Comparison of ENCODE assay signal across 8 cellular contexts in genomic region chr7:120805636-120806388, GRCh38. TPM values are rescaled to one million over a fixed set of nuclear protein-coding genes. Genes with fewer than 3 reads are reported as not detected.
DNase-seq lines count a peak whose midpoint lies in the region; ATAC-seq and TF ChIP-seq lines count a peak whose summit lies in the region.

No MANE protein-coding gene starts in this region.

- POLR2A ChIA-PET in Panc1 (lab: Charles Lee): no interaction called here

- H3K4me2 ChIP-seq in skeletal muscle satellite cell (ENCODE audit: low read length): no peak overlapping the region

- BruUV-seq in Panc1 (replicated peaks; lab: Mats Ljungman, UMichigan): no TSS peak

- H3K27me3 ChIP-seq in Panc1 (ENCODE audit: control insufficient read depth, insufficient read depth, low read length) (no peaks in the 10 kb centered on the region), skeletal muscle satellite cell (ENCODE audit: control insufficient read depth, insufficient read depth, low read length) (no peaks in the 10 kb centered on the region)

- H3K36me3 ChIP-seq in Panc1 (ENCODE audit: control insufficient read depth, insufficient read depth, low read length) (no peaks in the 10 kb centered on the region), skeletal muscle satellite cell (ENCODE audit: insufficient read depth, low read length) (no peaks in the 10 kb centered on the region)

- H3K4me3 ChIP-seq in Jurkat, Clone E6-1 (ENCODE audit: low read length): no peak overlapping the region
- no peak overlapping the region for H3K4me3 ChIP-seq in Panc1 (ENCODE audit: low read depth in 2 of 2, low read length in 2 of 2)
- H3K4me3 ChIP-seq in skeletal muscle satellite cell (ENCODE audit: low read length): no peak overlapping the region

- peak; percentile 84 for TF ChIP-seq CTCF in Panc1 (IDR thresholded peaks at IDR 0.05)

- intact Hi-C loops in Panc1 (cut with micrococcal nuclease; ENCODE audit: unreplicated experiment) (loop anchor here (1.0 to 5.0 kb wide), 3 partner anchors 135 to 301 kb away; no protein-coding TSS in a partner anchor), left ventricle myocardium superior (cut with micrococcal nuclease) (loop anchor here (5.0 to 10.0 kb wide), 2 partner anchors 49 to 136 kb away; partner anchors contain the start of gene TSPAN12)

- no peaks in the 10 kb centered on the region for H3K36me3 Mint-ChIP-seq in activated naive CD4-positive, alpha-beta T cell treated with anti-CD3 and anti-CD28 coated beads, Interleukin-2, amount 50 U/mL, for 72 hours

- H3K4me1 ChIP-seq in Panc1 (ENCODE audit: control insufficient read depth, insufficient read depth, low read length) (no peaks in the 10 kb centered on the region), skeletal muscle satellite cell (ENCODE audit: control insufficient read depth, insufficient read depth, low read length) (peaks cover 7% of the 10 kb centered on the region)

- ATAC-seq in GM21528 (IDR thresholded peaks at IDR 0.05; ENCODE audit: low FRiP score, unreplicated experiment) (peak; percentile 85), Panc1 (no peak; the same call in 1 of the 2 replicates), left ventricle myocardium superior (peak; percentile 66)
- peak; percentile 40 to 43 for ATAC-seq in activated naive CD4-positive, alpha-beta T cell treated with anti-CD3 and anti-CD28 coated beads, Interleukin-2, amount 50 U/mL, for 72 hours

- H3K27ac Mint-ChIP-seq in activated naive CD4-positive, alpha-beta T cell treated with anti-CD3 and anti-CD28 coated beads, Interleukin-2, amount 50 U/mL, for 72 hours: no peak overlapping the region

- peak overlapping the region; percentile 4 for H3K9ac ChIP-seq in skeletal muscle satellite cell (ENCODE audit: low read depth, low read length)

- no peaks in the 10 kb centered on the region for H3K9me3 Mint-ChIP-seq in activated naive CD4-positive, alpha-beta T cell treated with anti-CD3 and anti-CD28 coated beads, Interleukin-2, amount 50 U/mL, for 72 hours

- CTCF ChIA-PET in Panc1 (lab: Charles Lee): no interaction called here

- DNase-seq in ELR (ENCODE audit: low read depth) (peak; percentile 63), Panc1 (ENCODE audit: low read depth, low spot score) (peak; percentile 17), left ventricle myocardium superior (no peak), cortex of kidney (lab: John Stamatoyannopoulos, UW) (no peak)
- peak; percentile 51 for DNase-seq in Jurkat, Clone E6-1 (ENCODE audit: low read depth, low spot score)
- DNase-seq in activated naive CD4-positive, alpha-beta T cell treated with anti-CD3 and anti-CD28 coated beads, Interleukin-2, amount 50 U/mL, for 72 hours (ENCODE audit: low spot score in 2 of 2): peak in 1 of 2 donors; percentile 70

- no peak overlapping the region for H3K27ac ChIP-seq in Panc1 (ENCODE audit: low read length)

- H3K9me3 ChIP-seq in Panc1 (ENCODE audit: control insufficient read depth, insufficient read depth, low read depth, low read length): no peaks in the 10 kb centered on the region
- no peaks in the 10 kb centered on the region for H3K9me3 ChIP-seq in skeletal muscle satellite cell (replicated peaks; ENCODE audit: low read length)

- in situ Hi-C loops in Panc1 (cut with HindIII; ENCODE audit: low pct_unique_long_range_greater_than_20kb, low sequenced_read_pairs): no loop called here

RNA-seq across cellular contexts. Expression of gene TSPAN12, which starts 52.1 kb away (rescaled TPM):
- polyA plus RNA-seq in Jurkat, Clone E6-1 (2012; ENCODE audit: insufficient read depth, insufficient read length): 3.4 TPM
- total RNA-seq in Panc1 (2021; ENCODE audit: unreplicated experiment): 1.4 TPM
- polyA plus RNA-seq in Panc1 (2012; ENCODE audit: insufficient read length): 0.38 TPM
- total RNA-seq in activated naive CD4-positive, alpha-beta T cell treated with anti-CD3 and anti-CD28 coated beads, Interleukin-2, amount 50 U/mL, for 72 hours: not detected
- total RNA-seq in left ventricle myocardium superior: 69.0 TPM
- total RNA-seq in skeletal muscle satellite cell (2012; rRNA removed): 0.76 and 0.87 TPM in 2 replicates

Comparison
In these comparisons a context has a peak if more than half of its experiments do, and no peak if none do; other contexts are left out.
1. DNase-seq: peak in ELR (single experiment), Jurkat, Clone E6-1 (single experiment) and Panc1 (single experiment); none in left ventricle myocardium superior (single experiment) and cortex of kidney (single experiment).
2. RNA of gene TSPAN12, which starts 52.1 kb away (total RNA-seq): 69.0 TPM in left ventricle myocardium superior (single experiment); 1.4 TPM in Panc1 (single experiment) and not detected in activated naive CD4-positive, alpha-beta T cell treated with anti-CD3 and anti-CD28 coated beads, Interleukin-2, amount 50 U/mL, for 72 hours; every median in the first group is over 10 times any median in the second.